In the genomic region with DNA sequence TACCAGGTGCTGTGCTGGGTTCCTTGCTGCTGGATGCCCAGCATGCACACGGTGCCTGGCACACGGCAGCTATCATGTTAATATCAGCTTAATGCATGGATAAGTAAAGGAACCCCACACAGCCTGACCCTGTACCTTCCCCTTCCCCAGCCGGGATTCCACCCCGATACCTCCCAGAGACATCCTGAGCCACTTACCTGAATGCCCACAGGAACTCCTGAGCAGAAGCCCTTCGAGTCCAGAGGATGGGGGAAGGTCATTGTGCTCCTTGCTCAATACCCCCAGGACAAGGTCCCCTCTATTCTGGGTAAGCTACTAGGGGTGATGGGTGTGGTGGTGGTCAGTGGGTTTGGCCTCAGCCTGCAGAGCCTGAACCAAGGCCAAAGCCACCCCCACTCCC, we compare ENCODE assay signal across 15 cellular contexts. TPM values are rescaled to one million over a fixed set of nuclear protein-coding genes. Genes with fewer than 3 reads are reported as not detected.
"Had no signal": no experiment of that assay in that cellular context is flagged by ENCODE, and none has a peak within 500 bp of the region (broad histone marks: within the 10 kb centered on the region; RNA-seq: fewer than 3 reads in every experiment).

No MANE protein-coding gene starts in this region.

- DNase-seq: activated CD4-positive, alpha-beta T cell treated with anti-CD3 and anti-CD28 coated beads for 1 hour; activated CD8-positive, alpha-beta T cell treated with anti-CD3 and anti-CD28 coated beads, Interleukin-2, amount 10 ng/mL, durations not matched to agents 7 days and 5 days; activated naive CD4-positive, alpha-beta T cell treated with anti-CD3 and anti-CD28 coated beads, Interleukin-2, amount 10 ng/mL, durations not matched to agents 7 days and 5 days; foreskin melanocyte; head of caudate nucleus; left colon; retina; transverse colon had no signal

- H3K9me3 Mint-ChIP-seq: activated naive CD4-positive, alpha-beta T cell treated with anti-CD3 and anti-CD28 coated beads, Interleukin-2, amount 10 ng/mL, durations not matched to agents 7 days and 5 days; activated T-helper 2 cell treated with anti-CD3 and anti-CD28 coated beads, Interferon-gamma antibody, Interleukin-2, Interleukin-4, amounts not matched to agents 10 μg/mL and 5 μg/mL and 100 μg/mL, durations not matched to agents 14 hours and 24 hours and 36 hours; natural killer cell treated with Interleukin-12 subunit alpha and Interleukin-12 subunit beta and Interleukin-15 and Interleukin-18, amount 100 ng/mL, for 72 hours had no signal

- H3K27ac Mint-ChIP-seq: activated CD8-positive, alpha-beta T cell treated with anti-CD3 and anti-CD28 coated beads, Interleukin-2, amount 10 ng/mL, durations not matched to agents 7 days and 5 days; activated naive CD4-positive, alpha-beta T cell treated with anti-CD3 and anti-CD28 coated beads, Interleukin-2, amount 10 ng/mL, durations not matched to agents 7 days and 5 days; activated T-helper 2 cell treated with anti-CD3 and anti-CD28 coated beads, Interferon-gamma antibody, Interleukin-2, Interleukin-4, amounts not matched to agents 10 μg/mL and 5 μg/mL and 100 μg/mL, durations not matched to agents 14 hours and 24 hours and 36 hours; natural killer cell treated with Interleukin-12 subunit alpha and Interleukin-12 subunit beta and Interleukin-15 and Interleukin-18, amount 100 ng/mL, for 72 hours had no signal

- H3K27ac ChIP-seq: breast epithelium, pancreas, skin epidermis, transverse colon had no signal

- H3K4me3 ChIP-seq: skin epidermis, transverse colon had no signal

- H3K36me3 ChIP-seq: breast epithelium, pancreas, transverse colon had no signal

- H3K36me3 Mint-ChIP-seq: natural killer cell treated with Interleukin-12 subunit alpha and Interleukin-12 subunit beta and Interleukin-15 and Interleukin-18, amount 100 ng/mL, for 72 hours had no signal

- FAIRE-seq: endothelial cell of umbilical vein, pancreas had no signal

- H3K9me3 ChIP-seq: breast epithelium, pancreas, transverse colon had no signal

- H3K4me3 Mint-ChIP-seq: natural killer cell treated with Interleukin-12 subunit alpha and Interleukin-12 subunit beta and Interleukin-15 and Interleukin-18, amount 100 ng/mL, for 72 hours had no signal

- H3K27me3 ChIP-seq: breast epithelium, pancreas had no signal

RNA-seq across cellular contexts. Expression of a gene that starts 1.4 kb away (rescaled TPM):
- total RNA-seq: breast epithelium; endothelial cell of umbilical vein; left colon; lung microvascular endothelial cell; natural killer cell treated with Interleukin-12 subunit alpha and Interleukin-12 subunit beta and Interleukin-15 and Interleukin-18, amount 100 ng/mL, for 72 hours had no signal

RNA-seq across cellular contexts. Expression of a gene that starts 28.5 kb away (rescaled TPM):
- total RNA-seq: activated CD8-positive, alpha-beta T cell treated with anti-CD3 and anti-CD28 coated beads, Interleukin-2, amount 10 ng/mL, durations not matched to agents 7 days and 5 days; activated T-helper 2 cell treated with anti-CD3 and anti-CD28 coated beads, Interferon-gamma antibody, Interleukin-2, Interleukin-4, amounts not matched to agents 10 μg/mL and 5 μg/mL and 100 μg/mL, durations not matched to agents 14 hours and 24 hours and 36 hours; endothelial cell of umbilical vein; lung microvascular endothelial cell; natural killer cell treated with Interleukin-12 subunit alpha and Interleukin-12 subunit beta and Interleukin-15 and Interleukin-18, amount 100 ng/mL, for 72 hours had no signal

RNA-seq across cellular contexts. Expression of a gene that starts 50.3 kb away (rescaled TPM):
- total RNA-seq: activated CD8-positive, alpha-beta T cell treated with anti-CD3 and anti-CD28 coated beads, Interleukin-2, amount 10 ng/mL, durations not matched to agents 7 days and 5 days; activated T-helper 2 cell treated with anti-CD3 and anti-CD28 coated beads, Interferon-gamma antibody, Interleukin-2, Interleukin-4, amounts not matched to agents 10 μg/mL and 5 μg/mL and 100 μg/mL, durations not matched to agents 14 hours and 24 hours and 36 hours; endothelial cell of umbilical vein; lung microvascular endothelial cell had no signal
- polyA plus RNA-seq: endothelial cell of umbilical vein had no signal

RNA-seq across cellular contexts. Expression of a gene that starts 54.3 kb away (rescaled TPM):
- total RNA-seq: activated CD8-positive, alpha-beta T cell treated with anti-CD3 and anti-CD28 coated beads, Interleukin-2, amount 10 ng/mL, durations not matched to agents 7 days and 5 days; activated T-helper 2 cell treated with anti-CD3 and anti-CD28 coated beads, Interferon-gamma antibody, Interleukin-2, Interleukin-4, amounts not matched to agents 10 μg/mL and 5 μg/mL and 100 μg/mL, durations not matched to agents 14 hours and 24 hours and 36 hours; endothelial cell of umbilical vein; lung microvascular endothelial cell; natural killer cell treated with Interleukin-12 subunit alpha and Interleukin-12 subunit beta and Interleukin-15 and Interleukin-18, amount 100 ng/mL, for 72 hours had no signal
- polyA plus RNA-seq: endothelial cell of umbilical vein had no signal
